Comparison of ENCODE assay signal across 9 cellular contexts in genomic region chr2:238846503-238847431, GRCh38. TPM values are rescaled to one million over a fixed set of nuclear protein-coding genes. Genes with fewer than 3 reads are reported as not detected.
A peak's percentile ranks its signal among the peaks of the same experiment; 100 is the strongest.
DNase-seq lines count a peak whose midpoint lies in the region; ATAC-seq and TF ChIP-seq lines count a peak whose summit lies in the region.
"Had no signal": no experiment of that assay in that cellular context is flagged by ENCODE, and none has a peak within 500 bp of the region (broad histone marks: within the 10 kb centered on the region; RNA-seq: fewer than 3 reads in every experiment).

No MANE protein-coding gene starts in this region.

- peak; percentile 49 for DNase-seq in WTC11 (ENCODE audit: low spot score)
- DNase-seq in foreskin fibroblast: peak; percentile 37 to 67
- DNase-seq in vagina (ENCODE audit: extremely low spot score in 2 of 2): no peak
- no peak for DNase-seq in COLO668 (lab: John Stamatoyannopoulos, UW; ENCODE audit: unreplicated experiment)
- no peak for DNase-seq in DMS79 (lab: John Stamatoyannopoulos, UW)
- DNase-seq in HAP-1 (ENCODE audit: low spot score in 2 of 2): no peak
- DNase-seq: kidney glomerular epithelial cell had no signal

- H3K4me3 ChIP-seq in foreskin fibroblast (ENCODE audit: low read depth in 1 of 2, low read length in 2 of 2) (peak overlapping the region; percentile 92 to 98), muscle layer of duodenum (ENCODE audit: low read depth in 1 of 2, low read length in 2 of 2) (peak overlapping the region; percentile 37 to 84), vagina (peak overlapping the region; percentile 62 to 89), HAP-1 (no peak overlapping the region)
- H3K4me3 ChIP-seq: SK-N-MC had no signal

- H3K4me1 ChIP-seq in muscle layer of duodenum (ENCODE audit: control insufficient read depth in 1 of 2, insufficient read depth in 2 of 2, low read length in 2 of 2) (peaks cover 0 to 28% of the 10 kb centered on the region in 2 donors), vagina (peaks cover 15% of the 10 kb centered on the region), HAP-1 (no peaks in the 10 kb centered on the region)

- peak overlapping the region; percentile 61 for H3K4me3 Mint-ChIP-seq in WTC11

- no peak for TF ChIP-seq POLR2A in vagina (IDR thresholded peaks at IDR 0.05)

- H3K27me3 ChIP-seq in muscle layer of duodenum (ENCODE audit: low read depth, low read length): peaks cover 19% of the 10 kb centered on the region
- H3K27me3 ChIP-seq in vagina: no peaks in the 10 kb centered on the region
- peaks cover 49% of the 10 kb centered on the region for H3K27me3 ChIP-seq in HAP-1 (ENCODE audit: low read depth)

- H3K36me3 ChIP-seq in muscle layer of duodenum (ENCODE audit: control insufficient read depth in 1 of 2, insufficient read depth in 2 of 2, low read length in 2 of 2): no peaks in the 10 kb centered on the region
- H3K36me3 ChIP-seq in vagina: no peaks in the 10 kb centered on the region
- no peaks in the 10 kb centered on the region for H3K36me3 ChIP-seq in HAP-1 (replicated peaks)

- CTCF ChIA-PET in WTC11 (lab: Charles Lee): interaction anchor here (0.9 to 2.6 kb wide), 5 partner anchors 28 to 583 kb away, joined by 4 to 18 read pairs (median 5); no protein-coding TSS in a partner anchor

- POLR2A ChIA-PET in WTC11 (lab: Charles Lee): no interaction called here

- H3K9me3 ChIP-seq in muscle layer of duodenum (ENCODE audit: control insufficient read depth in 1 of 2, low read length in 2 of 2): no peaks in the 10 kb centered on the region
- H3K9me3 ChIP-seq in vagina: no peaks in the 10 kb centered on the region
- H3K9me3 ChIP-seq in HAP-1: no peaks in the 10 kb centered on the region

- in situ Hi-C loops in HAP-1 (cut with MboI; ENCODE audit: low sequenced_read_pairs): no loop called here

- TF ChIP-seq CTCF in WTC11 (IDR thresholded peaks at IDR 0.05) (no peak), foreskin fibroblast (IDR thresholded peaks at IDR 0.05; ENCODE audit: low read depth, low read length) (no peak), vagina (IDR thresholded peaks at IDR 0.05) (no peak)

- no peaks in the 10 kb centered on the region for H3K36me3 Mint-ChIP-seq in WTC11

- no peaks in the 10 kb centered on the region for H3K9me3 Mint-ChIP-seq in WTC11

- ATAC-seq in WTC11: peak; percentile 31

- H3K27ac Mint-ChIP-seq in WTC11: no peak overlapping the region

- no peak overlapping the region for H3K27ac ChIP-seq in muscle layer of duodenum (ENCODE audit: low read length)
- H3K27ac ChIP-seq in vagina: peak overlapping the region; percentile 94
- H3K27ac ChIP-seq: SK-N-MC had no signal

- peaks cover 83% of the 10 kb centered on the region for H3K27me3 Mint-ChIP-seq in WTC11 (ENCODE audit: low read depth)

- peaks cover 11% of the 10 kb centered on the region for H3K4me1 Mint-ChIP-seq in WTC11

- intact Hi-C loops in vagina (cut with DNase I): loop anchor here (5.0 kb wide), 1 partner anchor 91 kb away; no protein-coding TSS in a partner anchor

TF ChIP-seq in WTC11, 78 proteins besides CTCF, POLR2A, EP300 and RAD21:
- TF ChIP-seq NFYB (CRISPR knock-in tag; conservative IDR thresholded peaks at IDR 0.05; ENCODE audit: low read depth) (no peak), FOXP4 (CRISPR knock-in tag; IDR thresholded peaks at IDR 0.05) (0 out of 2 replicates have a peak, but pooled peaks have one; percentile 33), CREM (CRISPR knock-in tag; IDR thresholded peaks at IDR 0.05) (no peak), ZNF423 (CRISPR knock-in tag; IDR thresholded peaks at IDR 0.05) (0 out of 2 replicates have a peak, but pooled peaks have one; percentile 31), MAX (CRISPR knock-in tag; IDR thresholded peaks at IDR 0.05) (peak; percentile 11; the same call in 1 of the 2 replicates)

RNA-seq across cellular contexts. Expression of gene TWIST2, which starts 1.1 kb away (rescaled TPM):
- 4.1 to 5.7 TPM (median 5.1 TPM) in 3 replicates for total RNA-seq in WTC11 (2021)
- total RNA-seq in vagina: 214 TPM

Comparison
In these comparisons a context has a peak if more than half of its experiments do, and no peak if none do; other contexts are left out.
1. DNase-seq: peak in WTC11 (single experiment) and foreskin fibroblast (2 of 2); none in vagina (0 of 2), COLO668 (single experiment), DMS79 (single experiment) and HAP-1 (0 of 2).
2. RNA of gene TWIST2, which starts 1.1 kb away (total RNA-seq): 214 TPM in vagina (single experiment); 4.1 to 5.7 TPM in WTC11; every median in the first group is over 10 times any median in the second.